12 cellular contexts compared by ENCODE assay signal in the genomic region with DNA sequence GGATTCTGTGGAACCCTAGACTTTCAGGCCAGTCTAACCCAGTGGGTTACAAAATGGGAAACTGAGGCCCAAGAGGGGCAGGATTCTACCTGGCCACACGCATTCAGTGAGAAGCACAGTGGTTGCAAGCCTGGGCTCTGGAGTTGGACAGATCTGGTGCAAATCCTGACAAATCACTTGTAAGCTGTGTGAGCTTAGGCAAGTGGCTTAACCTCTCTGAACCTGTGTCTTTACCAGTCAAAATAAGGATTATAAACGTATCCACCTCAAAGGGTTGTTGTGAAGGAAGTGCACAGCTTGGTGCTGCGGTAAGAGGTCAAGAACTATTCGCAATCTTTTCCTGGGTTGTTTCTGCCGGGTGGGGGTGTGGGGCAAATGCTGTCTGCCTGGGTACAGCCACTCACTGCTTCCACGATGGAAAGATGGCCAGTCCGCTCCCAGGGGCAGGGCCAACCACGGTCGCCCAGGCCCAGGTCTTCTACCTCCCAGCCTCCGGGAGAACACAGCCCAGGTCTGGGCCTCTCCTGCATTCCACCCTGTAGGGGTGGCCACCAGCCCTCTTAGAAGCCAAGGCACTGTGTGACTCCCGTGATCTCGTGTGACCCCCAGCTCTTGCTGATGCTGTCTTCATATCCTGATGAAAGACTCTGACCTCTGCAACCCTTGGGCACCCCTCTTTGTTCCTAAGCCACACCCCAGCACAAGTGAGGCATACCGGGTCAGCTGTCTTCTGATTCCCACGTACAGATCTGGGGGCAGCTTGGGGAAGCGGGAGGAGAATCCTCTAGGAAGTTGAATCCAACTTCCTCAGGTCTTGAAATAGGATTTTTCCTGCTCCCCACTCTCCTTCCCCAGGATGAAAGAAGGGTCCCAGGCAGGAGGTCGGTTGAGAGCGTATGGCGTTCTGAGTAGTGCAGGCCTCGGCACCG. TPM values are rescaled to one million over a fixed set of nuclear protein-coding genes. Genes with fewer than 3 reads are reported as not detected.
DNase-seq lines count a peak whose midpoint lies in the region; ATAC-seq and TF ChIP-seq lines count a peak whose summit lies in the region.
"Had no signal": no experiment of that assay in that cellular context is flagged by ENCODE, and none has a peak within 500 bp of the region (broad histone marks: within the 10 kb centered on the region; RNA-seq: fewer than 3 reads in every experiment).

No MANE protein-coding gene starts in this region.

- peak in 1 of 4 donors; percentile 5 for ATAC-seq in heart left ventricle
- no peak for ATAC-seq in left cardiac atrium
- ATAC-seq in HG02970 (IDR thresholded peaks at IDR 0.05; ENCODE audit: low FRiP score, unreplicated experiment), result no peak

- peaks cover 19 to 48% (median 28%) of the 10 kb centered on the region in 9 donors for H3K27me3 ChIP-seq in heart left ventricle
- no peaks in the 10 kb centered on the region for H3K27me3 ChIP-seq in WERI-Rb-1 (ENCODE audit: insufficient read depth, low read depth, severe bottlenecking)
- H3K27me3 ChIP-seq in transverse colon, result peaks cover 55% of the 10 kb centered on the region

- 35 to 46% (median 40%) methylated on average over 14 to 20 of the region's 20 CpGs for WGBS in heart left ventricle, 4 donors
- WGBS in mesodermal cell (ENCODE audit: insufficient coverage in 2 of 2), 2 experiments, result 65 to 72% methylated on average over 19 of the region's 20 CpGs
- WGBS in transverse colon (ENCODE audit: low coverage in 1 of 2), 2 donors, result 47% methylated on average over 17 of the region's 20 CpGs; no CpG with 5 or more reads in 1 of the 2 donors

- H3K36me3 ChIP-seq in heart left ventricle (no peaks in the 10 kb centered on the region), WERI-Rb-1 (peaks cover 62% of the 10 kb centered on the region), mesodermal cell (ENCODE audit: control insufficient read depth, insufficient read depth, low read length) (no peaks in the 10 kb centered on the region), transverse colon (no peaks in the 10 kb centered on the region)

- DNase-seq in heart left ventricle (no peak), left cardiac atrium (no peak), WERI-Rb-1 (peak; percentile 61), transverse colon (no peak), cerebellar cortex (ENCODE audit: low spot score) (no peak), DMS79 (lab: John Stamatoyannopoulos, UW) (no peak)

- no peak for TF ChIP-seq EP300 in transverse colon (IDR thresholded peaks at IDR 0.05; ENCODE audit: low read depth)

- TF ChIP-seq CTCF in heart left ventricle (IDR thresholded peaks at IDR 0.05), result no peak
- peak; percentile 9; the same call in 1 of the 2 replicates for TF ChIP-seq CTCF in WERI-Rb-1 (IDR thresholded peaks at IDR 0.05; ENCODE audit: low read depth, low read length)
- TF ChIP-seq CTCF in transverse colon (IDR thresholded peaks at IDR 0.05), result no peak

- in situ Hi-C loops in transverse colon (cut with MboI; ENCODE audit: low pct_ligation_motif_present in 1 of 4, low pct_unique_long_range_greater_than_20kb in 1 of 4, low sequenced_read_pairs in 3 of 4), result loop anchor here (5.0 to 10.0 kb wide), 3 partner anchors 86 to 93 kb away; no protein-coding TSS in a partner anchor

- no peaks in the 10 kb centered on the region for H3K9me3 ChIP-seq in heart left ventricle
- no peaks in the 10 kb centered on the region for H3K9me3 ChIP-seq in WERI-Rb-1 (ENCODE audit: severe bottlenecking)
- H3K9me3 ChIP-seq in mesodermal cell (ENCODE audit: control insufficient read depth, low read length), result no peaks in the 10 kb centered on the region
- H3K9me3 ChIP-seq in transverse colon, result no peaks in the 10 kb centered on the region

- TF ChIP-seq POLR2A in heart left ventricle (IDR thresholded peaks at IDR 0.05), result no peak
- no peak for TF ChIP-seq POLR2A in transverse colon (IDR thresholded peaks at IDR 0.05)

- intact Hi-C loops in heart left ventricle (cut with DNase I) (loop anchor here in 7 of 10 donors (2.0 to 5.0 kb wide), 3 partner anchors 90 to 133 kb away; no protein-coding TSS in a partner anchor), left cardiac atrium (cut with DNase I) (loop anchor here in 1 of 2 donors (5.0 kb wide), 1 partner anchor 88 kb away; no protein-coding TSS in a partner anchor), transverse colon (cut with DNase I; ENCODE audit: low total_unique reads) (no loop called here)

- H3K4me1 ChIP-seq in heart left ventricle, result peaks cover 0 to 31% (median 13%) of the 10 kb centered on the region in 12 donors
- no peaks in the 10 kb centered on the region for H3K4me1 ChIP-seq in mesodermal cell (ENCODE audit: control insufficient read depth, insufficient read depth, low read length, poor library complexity, severe bottlenecking)
- H3K4me1 ChIP-seq in transverse colon, result peaks cover 5 to 25% (median 18%) of the 10 kb centered on the region in 4 donors
- H3K4me1 ChIP-seq: parathyroid adenoma had no signal

- peak overlapping the region in 7 of 12 donors; percentile 38 to 54 (median 48) for H3K4me3 ChIP-seq in heart left ventricle
- H3K4me3 ChIP-seq in WERI-Rb-1 (ENCODE audit: low read depth, low read length), result peak overlapping the region; percentile 68
- H3K4me3 ChIP-seq in mesodermal cell (ENCODE audit: extremely low read depth, insufficient read depth, low read length, poor library complexity, severe bottlenecking), result peak overlapping the region; percentile 48
- H3K4me3 ChIP-seq in transverse colon, result peak overlapping the region in 2 of 4 donors; percentile 23 to 39

- H3K27ac ChIP-seq in heart left ventricle (peak overlapping the region in 2 of 12 donors; percentile 32 to 42), WERI-Rb-1 (peak overlapping the region; percentile 95), mesodermal cell (ENCODE audit: low read depth, low read length, severe bottlenecking) (peak overlapping the region; percentile 49), transverse colon (peak overlapping the region in 3 of 4 donors; percentile 25 to 77 (median 51))
- H3K27ac ChIP-seq: parathyroid adenoma had no signal

RNA-seq across cellular contexts. Expression of a gene that starts 1.5 kb away (rescaled TPM):
- total RNA-seq in heart left ventricle (1 to 10 TPM in 2 of 9 donors, under 1 TPM in 4, not detected in 3; 0.07 to 6.9 (median 0.32) TPM), left cardiac atrium (1 to 10 TPM in 1 of 2 donors, under 1 TPM in 1; 0.06 to 2.3 TPM), transverse colon (1 to 10 TPM in 3 of 4 donors, under 1 TPM in 1; 1.00 to 6.0 (median 3.4) TPM)
- polyA plus RNA-seq in heart left ventricle, result under 1 TPM in 1 of 2 donors, not detected in 1; 0.06 TPM
- 0.96 TPM for polyA plus RNA-seq in mesodermal cell (2013, experiment 1 of 2)
- polyA plus RNA-seq in mesodermal cell (2013, experiment 2 of 2), result 0.81 TPM
- total RNA-seq: activated CD8-positive, alpha-beta T cell treated with anti-CD3 and anti-CD28 coated beads, Interleukin-2, amount 10 ng/mL, durations not matched to agents 7 days and 5 days; left lobe of liver had no signal
- polyA plus RNA-seq: BJ had no signal

RNA-seq across cellular contexts. Expression of a gene that starts 21.7 kb away (rescaled TPM):
- total RNA-seq in heart left ventricle, result under 1 TPM in 1 of 9 donors, not detected in 8; 0.21 TPM
- polyA plus RNA-seq in heart left ventricle, result not detected
- total RNA-seq in left cardiac atrium, result under 1 TPM in 1 of 2 donors, not detected in 1; 0.13 TPM
- polyA plus RNA-seq in mesodermal cell (2013, experiment 1 of 2), result 0.29 TPM
- not detected for polyA plus RNA-seq in mesodermal cell (2013, experiment 2 of 2)
- total RNA-seq in transverse colon, result under 1 TPM in 2 of 4 donors, not detected in 2; 0.27 to 0.32 TPM
- total RNA-seq: activated CD8-positive, alpha-beta T cell treated with anti-CD3 and anti-CD28 coated beads, Interleukin-2, amount 10 ng/mL, durations not matched to agents 7 days and 5 days; left lobe of liver had no signal
- polyA plus RNA-seq: BJ had no signal

RNA-seq across cellular contexts. Expression of a gene that starts 54.0 kb away (rescaled TPM):
- total RNA-seq in heart left ventricle (1 to 10 TPM in 7 of 9 donors, under 1 TPM in 2; 0.64 to 4.0 (median 1.5) TPM), left cardiac atrium (1 to 10 TPM; 1.4 to 2.6 TPM), transverse colon (1 to 10 TPM in 1 of 4 donors, under 1 TPM in 2, not detected in 1; 0.48 to 3.8 (median 0.82) TPM)
- polyA plus RNA-seq in heart left ventricle, result 1 to 10 TPM; 1.0 to 1.5 TPM
- 9.4 TPM for polyA plus RNA-seq in mesodermal cell (2013, experiment 1 of 2)
- 6.7 TPM for polyA plus RNA-seq in mesodermal cell (2013, experiment 2 of 2)
